8 cellular contexts compared by ENCODE assay signal in the genomic region with DNA sequence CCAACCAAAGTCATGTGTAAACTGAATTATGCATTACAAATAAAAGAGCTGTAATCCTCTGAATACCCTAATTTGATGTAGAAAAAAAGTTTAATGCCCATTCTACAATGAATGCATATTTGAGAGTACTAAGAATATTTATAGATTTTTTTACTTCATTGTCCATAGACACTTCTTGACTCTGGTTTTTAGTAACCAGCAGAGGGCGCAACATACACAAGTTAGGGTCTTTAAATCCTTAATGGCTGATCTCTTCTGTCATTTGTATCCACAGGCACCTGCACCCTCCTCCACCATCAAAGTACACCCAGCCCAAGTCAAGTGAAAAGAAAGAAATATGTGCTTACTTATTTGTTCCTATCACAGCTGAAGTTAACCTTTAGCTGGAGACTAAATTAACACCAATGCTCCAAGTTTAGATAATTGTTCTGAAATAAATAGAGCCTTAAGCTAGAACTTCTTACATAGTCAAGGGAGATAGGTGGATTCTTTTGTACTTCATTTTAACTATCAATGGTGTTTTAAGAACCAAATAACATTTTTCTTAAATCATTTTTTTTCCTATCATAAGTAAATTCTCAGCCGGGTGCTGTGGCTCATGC.
DNase-seq lines count a peak whose midpoint lies in the region; ATAC-seq lines count a peak whose summit lies in the region.

No MANE protein-coding gene starts in this region.

- H3K4me3 ChIP-seq in Karpas-422 (ENCODE audit: low read length) = no peak overlapping the region

- peak; percentile 89 for ATAC-seq in GM21786 (IDR thresholded peaks at IDR 0.05; ENCODE audit: unreplicated experiment)
- ATAC-seq in sciatic nerve = peak; percentile 76

- H3K27me3 Mint-ChIP-seq in activated naive CD4-positive, alpha-beta T cell treated with anti-CD3 and anti-CD28 coated beads, Interleukin-2, amount 10 ng/mL, durations not matched to agents 7 days and 5 days = no peaks in the 10 kb centered on the region

- CTCF ChIA-PET in activated naive CD4-positive, alpha-beta T cell treated with anti-CD3 and anti-CD28 coated beads, Interleukin-2, amount 10 ng/mL, durations not matched to agents 7 days and 5 days (lab: Charles Lee) = interaction anchor here (0.6 to 1.9 kb wide), 24 partner anchors 10 to 930 kb away, joined by 3 to 13 read pairs (median 3); a partner anchor contains a TSS

- no peaks in the 10 kb centered on the region for H3K9me3 ChIP-seq in Karpas-422 (ENCODE audit: low read length)

- H3K4me1 Mint-ChIP-seq in activated naive CD4-positive, alpha-beta T cell treated with anti-CD3 and anti-CD28 coated beads, Interleukin-2, amount 10 ng/mL, durations not matched to agents 7 days and 5 days = peaks cover 2% of the 10 kb centered on the region

- no peaks in the 10 kb centered on the region for H3K27me3 ChIP-seq in Karpas-422 (ENCODE audit: low read length)

- H3K4me2 ChIP-seq in Karpas-422 (ENCODE audit: low read depth, low read length, poor library complexity, severe bottlenecking) = no peak overlapping the region

- no peaks in the 10 kb centered on the region for H3K36me3 Mint-ChIP-seq in activated naive CD4-positive, alpha-beta T cell treated with anti-CD3 and anti-CD28 coated beads, Interleukin-2, amount 10 ng/mL, durations not matched to agents 7 days and 5 days

- H3K79me2 ChIP-seq in Karpas-422 (ENCODE audit: low read length) = no peaks in the 10 kb centered on the region

- H3K36me3 ChIP-seq in Karpas-422 (ENCODE audit: insufficient read depth, low read length) = no peaks in the 10 kb centered on the region

- H3K27ac ChIP-seq in Karpas-422 (ENCODE audit: low read length) = no peak overlapping the region

- H3K27ac Mint-ChIP-seq in activated naive CD4-positive, alpha-beta T cell treated with anti-CD3 and anti-CD28 coated beads, Interleukin-2, amount 10 ng/mL, durations not matched to agents 7 days and 5 days = no peak overlapping the region

- peak; percentile 70 for DNase-seq in EL
- DNase-seq in Karpas-422 = peak; percentile 88
- peak; percentile 10 for DNase-seq in SIG-M5 (lab: John Stamatoyannopoulos, UW)
- peak; percentile 71 for DNase-seq in activated naive CD4-positive, alpha-beta T cell treated with anti-CD3 and anti-CD28 coated beads, Interleukin-2, amount 10 ng/mL, durations not matched to agents 7 days and 5 days
- peak in 31 of 42 donors; percentile 11 to 85 (median 59) for DNase-seq in head of caudate nucleus
- DNase-seq in sciatic nerve (ENCODE audit: low spot score) = peak; percentile 64
- no peak for DNase-seq in NCI-H187 treated with DMSO at 0.1 percent for 48 hours (lab: John Stamatoyannopoulos, UW)

- no peaks in the 10 kb centered on the region for H4K20me1 ChIP-seq in Karpas-422 (ENCODE audit: insufficient read depth, low read depth, low read length)

- no peaks in the 10 kb centered on the region for H3K4me1 ChIP-seq in Karpas-422 (ENCODE audit: low read length)

- no peaks in the 10 kb centered on the region for H3K9me3 Mint-ChIP-seq in activated naive CD4-positive, alpha-beta T cell treated with anti-CD3 and anti-CD28 coated beads, Interleukin-2, amount 10 ng/mL, durations not matched to agents 7 days and 5 days

- no peaks in the 10 kb centered on the region for H3K9me2 ChIP-seq in Karpas-422 (replicated peaks; ENCODE audit: insufficient read depth, low read length)

- intact Hi-C loops in head of caudate nucleus (cut with DNase I) (loop anchor here (5.0 kb wide), 2 partner anchors 738 to 788 kb away; no protein-coding TSS in a partner anchor), sciatic nerve (cut with DNase I) (no loop called here)

- no peak overlapping the region for H2AFZ ChIP-seq in Karpas-422 (ENCODE audit: low read length)

- H3K4me3 Mint-ChIP-seq in activated naive CD4-positive, alpha-beta T cell treated with anti-CD3 and anti-CD28 coated beads, Interleukin-2, amount 10 ng/mL, durations not matched to agents 7 days and 5 days = no peak overlapping the region

- H3K9ac ChIP-seq in Karpas-422 (ENCODE audit: low read length) = no peak overlapping the region
